13 cellular contexts compared by ENCODE assay signal in the genomic region with DNA sequence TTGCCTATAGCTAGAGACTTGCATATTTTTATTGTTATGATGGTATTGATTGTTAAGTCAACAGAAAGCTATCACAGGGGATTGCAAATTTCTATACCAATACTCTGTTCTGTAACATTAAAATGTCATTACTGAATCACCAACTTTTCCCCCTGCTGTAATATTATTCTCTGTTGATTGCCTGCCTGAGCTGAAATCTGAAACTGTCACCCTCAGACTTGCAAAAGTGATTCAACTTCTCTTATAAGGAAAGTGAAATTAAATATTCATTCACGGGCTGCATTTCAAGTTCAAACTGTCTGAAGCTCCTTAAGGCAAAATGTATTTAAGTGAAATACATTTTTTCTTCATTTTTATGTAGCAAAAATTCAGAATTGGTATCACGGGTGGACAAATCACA.
A peak's percentile ranks its signal among the peaks of the same experiment; 100 is the strongest.
DNase-seq lines count a peak whose midpoint lies in the region; ATAC-seq and TF ChIP-seq lines count a peak whose summit lies in the region.
"Had no signal": no experiment of that assay in that cellular context is flagged by ENCODE, and none has a peak within 500 bp of the region (broad histone marks: within the 10 kb centered on the region; RNA-seq: fewer than 3 reads in every experiment).

No MANE protein-coding gene starts in this region.

- no peaks in the 10 kb centered on the region for H3F3A ChIP-seq in PC-3 (ENCODE audit: low read length, unreplicated experiment)

- H3K4me1 ChIP-seq in PC-3 (ENCODE audit: insufficient read depth, low read length) = peaks cover 4% of the 10 kb centered on the region; the same call in 1 of the 2 replicates
- H3K4me1 ChIP-seq: gastrocnemius medialis had no signal

- H3K4me2 ChIP-seq in PC-3 (ENCODE audit: low read length) = no peak overlapping the region

- H3K9ac ChIP-seq in PC-3 (ENCODE audit: low read length) = no peak overlapping the region

- H3K27ac ChIP-seq in PC-3 (ENCODE audit: low read length) = no peak overlapping the region
- H3K27ac ChIP-seq: gastrocnemius medialis had no signal

- ATAC-seq in GM18858 (IDR thresholded peaks at IDR 0.05; ENCODE audit: unreplicated experiment) (peak; percentile 94), GM21619 (IDR thresholded peaks at IDR 0.05; ENCODE audit: unreplicated experiment) (peak; percentile 87), HG03565 (IDR thresholded peaks at IDR 0.05; ENCODE audit: unreplicated experiment) (peak; percentile 67), PC-3 (no peak), GM19467 (IDR thresholded peaks at IDR 0.05; ENCODE audit: unreplicated experiment) (no peak)
- ATAC-seq: gastrocnemius medialis; stimulated activated naive B cell treated with anti-CD40 and anti-IgM and Interleukin-4, amounts not matched to agents 10 μg/mL and 1 μg/mL and 100 μg/mL, for 72 hours; T-helper 17 cell had no signal

- H3K79me2 ChIP-seq in PC-3 (ENCODE audit: low read length) = no peaks in the 10 kb centered on the region

- DNase-seq in iris pigment epithelial cell (ENCODE audit: low read depth) (peak; percentile 55), PC-3 (no peak), NCI-H524 (lab: John Stamatoyannopoulos, UW) (no peak)
- no peak for DNase-seq in stimulated activated CD4-positive, alpha-beta T cell treated with anti-CD3 and anti-CD28 coated beads, Interleukin-2, amount 100 ng/mL, for 48 hours
- DNase-seq: endodermal cell; gastrocnemius medialis; NCI-H345; stimulated activated naive B cell treated with anti-CD40 and anti-IgM and Interleukin-4, amounts not matched to agents 10 μg/mL and 1 μg/mL and 100 μg/mL, for 72 hours; T-helper 17 cell had no signal

- no TSS peak for BruUV-seq in PC-3 (replicated peaks; lab: Mats Ljungman, UMichigan)

- POLR2A ChIA-PET in PC-3 (lab: Charles Lee; ENCODE audit: unreplicated experiment) = interaction anchor here (0.8 kb wide), 1 partner anchor 111 kb away, joined by 6 read pairs; no protein-coding TSS in a partner anchor

- no peaks in the 10 kb centered on the region for H4K20me1 ChIP-seq in PC-3 (ENCODE audit: low read length)

- no peak for TF ChIP-seq CTCF in PC-3 (conservative IDR thresholded peaks at IDR 0.05; ENCODE audit: low read depth, low read length)

- no peak overlapping the region for H2AFZ ChIP-seq in PC-3 (ENCODE audit: low read length)

- CTCF ChIA-PET in PC-3 (lab: Charles Lee) = no interaction called here

- H3K27me3 ChIP-seq in PC-3 (ENCODE audit: low read length) = no peaks in the 10 kb centered on the region
- H3K27me3 ChIP-seq: gastrocnemius medialis had no signal

- H3K9me2 ChIP-seq in PC-3 (replicated peaks; ENCODE audit: low read length) = no peaks in the 10 kb centered on the region

- no peaks in the 10 kb centered on the region for H3K36me3 ChIP-seq in PC-3 (ENCODE audit: low read depth, low read length)
- H3K36me3 ChIP-seq: gastrocnemius medialis had no signal

- no peaks in the 10 kb centered on the region for H3K9me3 ChIP-seq in PC-3 (ENCODE audit: low read length)
- H3K9me3 ChIP-seq: gastrocnemius medialis had no signal

- no peak overlapping the region for H3K4me3 ChIP-seq in PC-3 (ENCODE audit: low read length)
- H3K4me3 ChIP-seq: gastrocnemius medialis had no signal

- intact Hi-C loops in PC-3 (cut with micrococcal nuclease) = no loop called here

Comparison
In these comparisons a context has a peak if more than half of its experiments do, and no peak if none do; other contexts are left out.
1. ATAC-seq: peak in GM18858 (single experiment), GM21619 (single experiment) and HG03565 (single experiment); none in PC-3 (single experiment) and GM19467 (single experiment).